1 cellular context compared by ENCODE assay signal in the genomic region with DNA sequence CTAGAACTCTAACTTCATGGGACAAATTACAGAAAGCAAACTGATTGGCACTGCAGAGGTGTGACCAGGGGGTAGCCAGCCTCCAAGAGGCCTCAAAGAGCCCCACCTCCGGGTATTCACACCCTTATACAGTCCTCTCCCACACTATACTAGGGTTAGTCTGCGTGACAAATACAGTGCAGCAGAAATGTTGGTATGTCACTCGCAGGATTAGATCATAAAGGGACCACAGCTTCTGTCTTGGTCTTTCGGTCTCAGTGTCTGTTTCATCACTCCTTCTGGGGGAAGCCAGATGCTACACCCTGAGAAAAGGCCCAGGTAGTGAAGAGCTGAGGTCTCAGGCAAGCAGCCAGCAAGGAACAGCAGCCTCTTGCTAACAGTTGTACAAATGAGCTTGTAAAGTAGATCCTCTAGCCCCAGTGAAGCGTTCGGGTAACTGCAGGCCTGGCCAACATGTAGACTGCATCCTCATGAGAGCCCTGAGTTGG.
TF ChIP-seq lines count a peak whose summit lies in the region.

No MANE protein-coding gene starts in this region.

TF ChIP-seq in GM12878, 131 proteins besides CTCF, POLR2A, EP300 and RAD21 (continued from another document and continues in another):
- TF ChIP-seq, protein P1, sequence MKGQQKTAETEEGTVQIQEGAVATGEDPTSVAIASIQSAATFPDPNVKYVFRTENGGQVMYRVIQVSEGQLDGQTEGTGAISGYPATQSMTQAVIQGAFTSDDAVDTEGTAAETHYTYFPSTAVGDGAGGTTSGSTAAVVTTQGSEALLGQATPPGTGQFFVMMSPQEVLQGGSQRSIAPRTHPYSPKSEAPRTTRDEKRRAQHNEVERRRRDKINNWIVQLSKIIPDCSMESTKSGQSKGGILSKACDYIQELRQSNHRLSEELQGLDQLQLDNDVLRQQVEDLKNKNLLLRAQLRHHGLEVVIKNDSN (IDR thresholded peaks at IDR 0.05; ENCODE audit: borderline replicate concordance, extremely low read length, insufficient read depth, low read depth, low read length) = no peak
- TF ChIP-seq CHD4 (IDR thresholded peaks at IDR 0.05) (no peak), BCL11A (IDR thresholded peaks at IDR 0.05; ENCODE audit: low read depth, low read length) (peak; percentile 84; the same call in 1 of the 2 replicates), ZNF207 (IDR thresholded peaks at IDR 0.05; ENCODE audit: borderline replicate concordance) (0 out of 2 replicates have a peak, but pooled peaks have one; percentile 29), FOS (IDR thresholded peaks at IDR 0.05; ENCODE audit: borderline replicate concordance, extremely low read depth, insufficient read length) (no peak), SRF (IDR thresholded peaks at IDR 0.05; ENCODE audit: low read depth in 2 of 2, low read length in 2 of 2) (0 out of 4 replicates have a peak, but pooled peaks of 1 of the 2 experiments have one; percentile 24), SIN3A (IDR thresholded peaks at IDR 0.05; ENCODE audit: low read depth, low read length) (no peak), SUPT20H (IDR thresholded peaks at IDR 0.05; ENCODE audit: borderline replicate concordance, control insufficient read depth, low read depth, low read length) (no peak), KLF5 (IDR thresholded peaks at IDR 0.05; ENCODE audit: partially characterized antibody) (no peak), HCFC1 (IDR thresholded peaks at IDR 0.05; ENCODE audit: low read length) (no peak), PAX8 (IDR thresholded peaks at IDR 0.05) (no peak), EGR1 (IDR thresholded peaks at IDR 0.05; ENCODE audit: borderline replicate concordance in 1 of 2, low read depth in 2 of 2, low read length in 2 of 2) (no peak), JUND (IDR thresholded peaks at IDR 0.05; ENCODE audit: low read depth, low read length) (peak; percentile 32; the same call in 1 of the 2 replicates), NRF1 (conservative IDR thresholded peaks at IDR 0.05; ENCODE audit: low read depth, low read length) (no peak), HDAC6 (IDR thresholded peaks at IDR 0.05; ENCODE audit: unreplicated experiment) (no peak), CBFB (IDR thresholded peaks at IDR 0.05; ENCODE audit: low read depth) (peak; percentile 61; the same call in 1 of the 2 replicates), JUNB (IDR thresholded peaks at IDR 0.05) (peak; percentile 84), RAD51 (IDR thresholded peaks at IDR 0.05) (0 out of 2 replicates have a peak, but pooled peaks have one; percentile 18), EZH2 (IDR thresholded peaks at IDR 0.05; ENCODE audit: borderline replicate concordance, control insufficient read depth, low read depth, low read length) (no peak), NFYA (IDR thresholded peaks at IDR 0.05; ENCODE audit: borderline replicate concordance, low read depth, low read length) (no peak), RUNX3 (IDR thresholded peaks at IDR 0.05; ENCODE audit: low read length) (peak; percentile 92), HDGF (IDR thresholded peaks at IDR 0.05) (0 out of 2 replicates have a peak, but pooled peaks have one; percentile 28), RELA (IDR thresholded peaks at IDR 0.05; ENCODE audit: borderline replicate concordance, partially characterized antibody) (no peak), RFX5 (IDR thresholded peaks at IDR 0.05; ENCODE audit: low read depth, low read length) (no peak), ESRRA (IDR thresholded peaks at IDR 0.05; ENCODE audit: low read length) (no peak)
- TF ChIP-seq, protein P2, sequence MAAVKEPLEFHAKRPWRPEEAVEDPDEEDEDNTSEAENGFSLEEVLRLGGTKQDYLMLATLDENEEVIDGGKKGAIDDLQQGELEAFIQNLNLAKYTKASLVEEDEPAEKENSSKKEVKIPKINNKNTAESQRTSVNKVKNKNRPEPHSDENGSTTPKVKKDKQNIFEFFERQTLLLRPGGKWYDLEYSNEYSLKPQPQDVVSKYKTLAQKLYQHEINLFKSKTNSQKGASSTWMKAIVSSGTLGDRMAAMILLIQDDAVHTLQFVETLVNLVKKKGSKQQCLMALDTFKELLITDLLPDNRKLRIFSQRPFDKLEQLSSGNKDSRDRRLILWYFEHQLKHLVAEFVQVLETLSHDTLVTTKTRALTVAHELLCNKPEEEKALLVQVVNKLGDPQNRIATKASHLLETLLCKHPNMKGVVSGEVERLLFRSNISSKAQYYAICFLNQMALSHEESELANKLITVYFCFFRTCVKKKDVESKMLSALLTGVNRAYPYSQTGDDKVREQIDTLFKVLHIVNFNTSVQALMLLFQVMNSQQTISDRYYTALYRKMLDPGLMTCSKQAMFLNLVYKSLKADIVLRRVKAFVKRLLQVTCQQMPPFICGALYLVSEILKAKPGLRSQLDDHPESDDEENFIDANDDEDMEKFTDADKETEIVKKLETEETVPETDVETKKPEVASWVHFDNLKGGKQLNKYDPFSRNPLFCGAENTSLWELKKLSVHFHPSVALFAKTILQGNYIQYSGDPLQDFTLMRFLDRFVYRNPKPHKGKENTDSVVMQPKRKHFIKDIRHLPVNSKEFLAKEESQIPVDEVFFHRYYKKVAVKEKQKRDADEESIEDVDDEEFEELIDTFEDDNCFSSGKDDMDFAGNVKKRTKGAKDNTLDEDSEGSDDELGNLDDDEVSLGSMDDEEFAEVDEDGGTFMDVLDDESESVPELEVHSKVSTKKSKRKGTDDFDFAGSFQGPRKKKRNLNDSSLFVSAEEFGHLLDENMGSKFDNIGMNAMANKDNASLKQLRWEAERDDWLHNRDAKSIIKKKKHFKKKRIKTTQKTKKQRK (IDR thresholded peaks at IDR 0.05; ENCODE audit: low read depth, low read length) = no peak
- TF ChIP-seq, protein P3, sequence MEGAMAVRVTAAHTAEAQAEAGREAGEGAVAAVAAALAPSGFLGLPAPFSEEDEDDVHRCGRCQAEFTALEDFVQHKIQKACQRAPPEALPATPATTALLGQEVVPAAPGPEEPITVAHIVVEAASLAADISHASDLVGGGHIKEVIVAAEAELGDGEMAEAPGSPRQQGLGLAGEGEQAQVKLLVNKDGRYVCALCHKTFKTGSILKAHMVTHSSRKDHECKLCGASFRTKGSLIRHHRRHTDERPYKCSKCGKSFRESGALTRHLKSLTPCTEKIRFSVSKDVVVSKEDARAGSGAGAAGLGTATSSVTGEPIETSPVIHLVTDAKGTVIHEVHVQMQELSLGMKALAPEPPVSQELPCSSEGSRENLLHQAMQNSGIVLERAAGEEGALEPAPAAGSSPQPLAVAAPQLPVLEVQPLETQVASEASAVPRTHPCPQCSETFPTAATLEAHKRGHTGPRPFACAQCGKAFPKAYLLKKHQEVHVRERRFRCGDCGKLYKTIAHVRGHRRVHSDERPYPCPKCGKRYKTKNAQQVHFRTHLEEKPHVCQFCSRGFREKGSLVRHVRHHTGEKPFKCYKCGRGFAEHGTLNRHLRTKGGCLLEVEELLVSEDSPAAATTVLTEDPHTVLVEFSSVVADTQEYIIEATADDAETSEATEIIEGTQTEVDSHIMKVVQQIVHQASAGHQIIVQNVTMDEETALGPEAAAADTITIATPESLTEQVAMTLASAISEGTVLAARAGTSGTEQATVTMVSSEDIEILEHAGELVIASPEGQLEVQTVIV (IDR thresholded peaks at IDR 0.05; ENCODE audit: borderline replicate concordance, partially characterized antibody) = no peak
- TF ChIP-seq, protein P4, sequence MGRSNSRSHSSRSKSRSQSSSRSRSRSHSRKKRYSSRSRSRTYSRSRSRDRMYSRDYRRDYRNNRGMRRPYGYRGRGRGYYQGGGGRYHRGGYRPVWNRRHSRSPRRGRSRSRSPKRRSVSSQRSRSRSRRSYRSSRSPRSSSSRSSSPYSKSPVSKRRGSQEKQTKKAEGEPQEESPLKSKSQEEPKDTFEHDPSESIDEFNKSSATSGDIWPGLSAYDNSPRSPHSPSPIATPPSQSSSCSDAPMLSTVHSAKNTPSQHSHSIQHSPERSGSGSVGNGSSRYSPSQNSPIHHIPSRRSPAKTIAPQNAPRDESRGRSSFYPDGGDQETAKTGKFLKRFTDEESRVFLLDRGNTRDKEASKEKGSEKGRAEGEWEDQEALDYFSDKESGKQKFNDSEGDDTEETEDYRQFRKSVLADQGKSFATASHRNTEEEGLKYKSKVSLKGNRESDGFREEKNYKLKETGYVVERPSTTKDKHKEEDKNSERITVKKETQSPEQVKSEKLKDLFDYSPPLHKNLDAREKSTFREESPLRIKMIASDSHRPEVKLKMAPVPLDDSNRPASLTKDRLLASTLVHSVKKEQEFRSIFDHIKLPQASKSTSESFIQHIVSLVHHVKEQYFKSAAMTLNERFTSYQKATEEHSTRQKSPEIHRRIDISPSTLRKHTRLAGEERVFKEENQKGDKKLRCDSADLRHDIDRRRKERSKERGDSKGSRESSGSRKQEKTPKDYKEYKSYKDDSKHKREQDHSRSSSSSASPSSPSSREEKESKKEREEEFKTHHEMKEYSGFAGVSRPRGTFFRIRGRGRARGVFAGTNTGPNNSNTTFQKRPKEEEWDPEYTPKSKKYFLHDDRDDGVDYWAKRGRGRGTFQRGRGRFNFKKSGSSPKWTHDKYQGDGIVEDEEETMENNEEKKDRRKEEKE (IDR thresholded peaks at IDR 0.05) = no peak
- TF ChIP-seq, protein P5, sequence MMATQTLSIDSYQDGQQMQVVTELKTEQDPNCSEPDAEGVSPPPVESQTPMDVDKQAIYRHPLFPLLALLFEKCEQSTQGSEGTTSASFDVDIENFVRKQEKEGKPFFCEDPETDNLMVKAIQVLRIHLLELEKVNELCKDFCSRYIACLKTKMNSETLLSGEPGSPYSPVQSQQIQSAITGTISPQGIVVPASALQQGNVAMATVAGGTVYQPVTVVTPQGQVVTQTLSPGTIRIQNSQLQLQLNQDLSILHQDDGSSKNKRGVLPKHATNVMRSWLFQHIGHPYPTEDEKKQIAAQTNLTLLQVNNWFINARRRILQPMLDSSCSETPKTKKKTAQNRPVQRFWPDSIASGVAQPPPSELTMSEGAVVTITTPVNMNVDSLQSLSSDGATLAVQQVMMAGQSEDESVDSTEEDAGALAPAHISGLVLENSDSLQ (IDR thresholded peaks at IDR 0.05) = peak; percentile 93
- TF ChIP-seq, protein P6, sequence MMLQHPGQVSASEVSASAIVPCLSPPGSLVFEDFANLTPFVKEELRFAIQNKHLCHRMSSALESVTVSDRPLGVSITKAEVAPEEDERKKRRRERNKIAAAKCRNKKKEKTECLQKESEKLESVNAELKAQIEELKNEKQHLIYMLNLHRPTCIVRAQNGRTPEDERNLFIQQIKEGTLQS (IDR thresholded peaks at IDR 0.05; ENCODE audit: borderline replicate concordance, extremely low read depth, low read depth, low read length) = no peak
- TF ChIP-seq, protein P7, sequence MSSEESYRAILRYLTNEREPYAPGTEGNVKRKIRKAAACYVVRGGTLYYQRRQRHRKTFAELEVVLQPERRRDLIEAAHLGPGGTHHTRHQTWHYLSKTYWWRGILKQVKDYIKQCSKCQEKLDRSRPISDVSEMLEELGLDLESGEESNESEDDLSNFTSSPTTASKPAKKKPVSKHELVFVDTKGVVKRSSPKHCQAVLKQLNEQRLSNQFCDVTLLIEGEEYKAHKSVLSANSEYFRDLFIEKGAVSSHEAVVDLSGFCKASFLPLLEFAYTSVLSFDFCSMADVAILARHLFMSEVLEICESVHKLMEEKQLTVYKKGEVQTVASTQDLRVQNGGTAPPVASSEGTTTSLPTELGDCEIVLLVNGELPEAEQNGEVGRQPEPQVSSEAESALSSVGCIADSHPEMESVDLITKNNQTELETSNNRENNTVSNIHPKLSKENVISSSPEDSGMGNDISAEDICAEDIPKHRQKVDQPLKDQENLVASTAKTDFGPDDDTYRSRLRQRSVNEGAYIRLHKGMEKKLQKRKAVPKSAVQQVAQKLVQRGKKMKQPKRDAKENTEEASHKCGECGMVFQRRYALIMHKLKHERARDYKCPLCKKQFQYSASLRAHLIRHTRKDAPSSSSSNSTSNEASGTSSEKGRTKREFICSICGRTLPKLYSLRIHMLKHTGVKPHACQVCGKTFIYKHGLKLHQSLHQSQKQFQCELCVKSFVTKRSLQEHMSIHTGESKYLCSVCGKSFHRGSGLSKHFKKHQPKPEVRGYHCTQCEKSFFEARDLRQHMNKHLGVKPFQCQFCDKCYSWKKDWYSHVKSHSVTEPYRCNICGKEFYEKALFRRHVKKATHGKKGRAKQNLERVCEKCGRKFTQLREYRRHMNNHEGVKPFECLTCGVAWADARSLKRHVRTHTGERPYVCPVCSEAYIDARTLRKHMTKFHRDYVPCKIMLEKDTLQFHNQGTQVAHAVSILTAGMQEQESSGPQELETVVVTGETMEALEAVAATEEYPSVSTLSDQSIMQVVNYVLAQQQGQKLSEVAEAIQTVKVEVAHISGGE (CRISPR knock-in tag; IDR thresholded peaks at IDR 0.05) = no peak
- TF ChIP-seq, protein P8, sequence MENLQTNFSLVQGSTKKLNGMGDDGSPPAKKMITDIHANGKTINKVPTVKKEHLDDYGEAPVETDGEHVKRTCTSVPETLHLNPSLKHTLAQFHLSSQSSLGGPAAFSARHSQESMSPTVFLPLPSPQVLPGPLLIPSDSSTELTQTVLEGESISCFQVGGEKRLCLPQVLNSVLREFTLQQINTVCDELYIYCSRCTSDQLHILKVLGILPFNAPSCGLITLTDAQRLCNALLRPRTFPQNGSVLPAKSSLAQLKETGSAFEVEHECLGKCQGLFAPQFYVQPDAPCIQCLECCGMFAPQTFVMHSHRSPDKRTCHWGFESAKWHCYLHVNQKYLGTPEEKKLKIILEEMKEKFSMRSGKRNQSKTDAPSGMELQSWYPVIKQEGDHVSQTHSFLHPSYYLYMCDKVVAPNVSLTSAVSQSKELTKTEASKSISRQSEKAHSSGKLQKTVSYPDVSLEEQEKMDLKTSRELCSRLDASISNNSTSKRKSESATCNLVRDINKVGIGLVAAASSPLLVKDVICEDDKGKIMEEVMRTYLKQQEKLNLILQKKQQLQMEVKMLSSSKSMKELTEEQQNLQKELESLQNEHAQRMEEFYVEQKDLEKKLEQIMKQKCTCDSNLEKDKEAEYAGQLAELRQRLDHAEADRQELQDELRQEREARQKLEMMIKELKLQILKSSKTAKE (IDR thresholded peaks at IDR 0.05; ENCODE audit: low read depth, poor library complexity, severe bottlenecking) = peak; percentile 82
- TF ChIP-seq, protein P9, sequence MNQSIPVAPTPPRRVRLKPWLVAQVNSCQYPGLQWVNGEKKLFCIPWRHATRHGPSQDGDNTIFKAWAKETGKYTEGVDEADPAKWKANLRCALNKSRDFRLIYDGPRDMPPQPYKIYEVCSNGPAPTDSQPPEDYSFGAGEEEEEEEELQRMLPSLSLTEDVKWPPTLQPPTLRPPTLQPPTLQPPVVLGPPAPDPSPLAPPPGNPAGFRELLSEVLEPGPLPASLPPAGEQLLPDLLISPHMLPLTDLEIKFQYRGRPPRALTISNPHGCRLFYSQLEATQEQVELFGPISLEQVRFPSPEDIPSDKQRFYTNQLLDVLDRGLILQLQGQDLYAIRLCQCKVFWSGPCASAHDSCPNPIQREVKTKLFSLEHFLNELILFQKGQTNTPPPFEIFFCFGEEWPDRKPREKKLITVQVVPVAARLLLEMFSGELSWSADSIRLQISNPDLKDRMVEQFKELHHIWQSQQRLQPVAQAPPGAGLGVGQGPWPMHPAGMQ (IDR thresholded peaks at IDR 0.05; ENCODE audit: borderline replicate concordance) = no peak
